8 cellular contexts compared by ENCODE assay signal in the genomic region with DNA sequence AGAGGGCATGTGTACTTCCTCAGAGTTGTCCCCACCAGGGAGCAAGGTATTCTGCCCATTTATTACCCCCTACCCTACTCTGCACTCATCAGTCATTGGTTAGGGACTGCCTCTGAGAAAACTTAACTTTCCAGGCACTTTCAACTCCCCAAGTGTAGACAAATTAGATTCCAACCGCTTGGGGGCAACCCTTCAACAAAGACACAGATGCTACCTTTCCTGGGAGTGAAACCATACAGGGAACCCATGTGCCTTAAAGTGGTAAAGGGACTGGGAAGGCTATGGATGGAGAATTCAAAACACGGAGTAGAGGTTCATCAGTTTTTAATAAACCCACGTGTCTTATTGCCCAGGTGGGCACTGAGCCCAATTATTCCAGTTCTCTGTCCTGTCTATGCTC. TPM values are rescaled to one million over a fixed set of nuclear protein-coding genes. Genes with fewer than 3 reads are reported as not detected.
DNase-seq lines count a peak whose midpoint lies in the region; ATAC-seq and TF ChIP-seq lines count a peak whose summit lies in the region.

No MANE protein-coding gene starts in this region.

- no peak overlapping the region for H3K9ac ChIP-seq in mesenchymal stem cell (ENCODE audit: low read length)

- WGBS in mesenchymal stem cell, result 13% methylated on average over 3 of the region's 3 CpGs

- no peak overlapping the region for H3K4me2 ChIP-seq in mesenchymal stem cell (ENCODE audit: low read length, poor library complexity, severe bottlenecking)

- H3K36me3 ChIP-seq in MG63 (no peaks in the 10 kb centered on the region), mesenchymal stem cell (ENCODE audit: control insufficient read depth in 1 of 2, insufficient read depth in 2 of 2, low read depth in 1 of 2, low read length in 2 of 2) (no peaks in the 10 kb centered on the region)

- H3K18ac ChIP-seq in mesenchymal stem cell (ENCODE audit: low read depth in 1 of 2, low read length in 2 of 2), result no peak overlapping the region

- no peak for ATAC-seq in GM21619 (IDR thresholded peaks at IDR 0.05; ENCODE audit: unreplicated experiment)
- no peak for ATAC-seq in HG03469 (IDR thresholded peaks at IDR 0.05; ENCODE audit: unreplicated experiment)
- ATAC-seq in GM18520 (IDR thresholded peaks at IDR 0.05; ENCODE audit: unreplicated experiment), result no peak

- H2AK5ac ChIP-seq in mesenchymal stem cell (ENCODE audit: low read length, severe bottlenecking), result no peak overlapping the region

- H2BK12ac ChIP-seq in mesenchymal stem cell (ENCODE audit: low read length in 2 of 2), result no peak overlapping the region

- H3K4me3 ChIP-seq in MG63, result no peak overlapping the region
- no peak overlapping the region for H3K4me3 ChIP-seq in choroid plexus epithelial cell (ENCODE audit: low read depth, low read length)
- H3K4me3 ChIP-seq in mesenchymal stem cell (ENCODE audit: insufficient read depth in 1 of 2, low read depth in 1 of 2, low read length in 2 of 2), result no peak overlapping the region

- peak; percentile 78 for TF ChIP-seq CTCF in choroid plexus epithelial cell (conservative IDR thresholded peaks at IDR 0.05; ENCODE audit: low read depth, low read length)

- H3K79me1 ChIP-seq in mesenchymal stem cell (replicated peaks; ENCODE audit: low read length, poor library complexity, severe bottlenecking), result no peaks in the 10 kb centered on the region

- H3K4me1 ChIP-seq in mesenchymal stem cell (ENCODE audit: control insufficient read depth, insufficient read depth, low read depth, low read length), result no peaks in the 10 kb centered on the region

- H2BK15ac ChIP-seq in mesenchymal stem cell (ENCODE audit: low read depth, poor library complexity, severe bottlenecking), result no peak overlapping the region

- no peak overlapping the region for H4K91ac ChIP-seq in mesenchymal stem cell (ENCODE audit: low read length)

- no peak overlapping the region for H2BK5ac ChIP-seq in mesenchymal stem cell (ENCODE audit: low read depth, low read length, poor library complexity, severe bottlenecking)

- H2AFZ ChIP-seq in mesenchymal stem cell (ENCODE audit: low read depth, low read length), result no peak overlapping the region

- no peak overlapping the region for H3K27ac ChIP-seq in mesenchymal stem cell (ENCODE audit: low read length, poor library complexity, severe bottlenecking)

- no peak overlapping the region for H3K14ac ChIP-seq in mesenchymal stem cell (ENCODE audit: low read length in 2 of 2)

- peak; percentile 73 for DNase-seq in ELF-1 (ENCODE audit: low read depth, low spot score)
- peak; percentile 17 for DNase-seq in MG63
- DNase-seq in choroid plexus epithelial cell (ENCODE audit: low read depth), result peak; percentile 84
- peak; percentile 64 for DNase-seq in mesenchymal stem cell
- DNase-seq in NK-92 (lab: John Stamatoyannopoulos, UW; ENCODE audit: unreplicated experiment), result no peak

- H3K4ac ChIP-seq in mesenchymal stem cell (ENCODE audit: low read depth in 1 of 2, low read length in 2 of 2), result no peak overlapping the region

- no peaks in the 10 kb centered on the region for H3K27me3 ChIP-seq in MG63
- H3K27me3 ChIP-seq in mesenchymal stem cell (ENCODE audit: control insufficient read depth in 1 of 2, insufficient read depth in 1 of 2, low read length in 2 of 2), result no peaks in the 10 kb centered on the region

- no peak overlapping the region for H2BK120ac ChIP-seq in mesenchymal stem cell (ENCODE audit: low read depth, low read length)

- H3K23ac ChIP-seq in mesenchymal stem cell (ENCODE audit: low read length in 2 of 2), result no peak overlapping the region

- H4K8ac ChIP-seq in mesenchymal stem cell (ENCODE audit: low read length), result no peak overlapping the region

- H3K9me3 ChIP-seq in MG63 (no peaks in the 10 kb centered on the region), mesenchymal stem cell (ENCODE audit: control insufficient read depth, low read length) (no peaks in the 10 kb centered on the region)

RNA-seq across cellular contexts. Expression of gene UBE2E2, which starts 19.4 kb away (rescaled TPM):
- total RNA-seq in MG63 (2014; rRNA removed; shearing (Covaris generic); ENCODE audit: low replicate concordance), result 24.3 and 27.7 TPM in 2 replicates
- 27.2 TPM for polyA plus RNA-seq in mesenchymal stem cell (2013, experiment 1 of 2)
- 26.3 TPM for polyA plus RNA-seq in mesenchymal stem cell (2013, experiment 2 of 2)
